Comparison of ENCODE assay signal across 17 cellular contexts in the genomic region with DNA sequence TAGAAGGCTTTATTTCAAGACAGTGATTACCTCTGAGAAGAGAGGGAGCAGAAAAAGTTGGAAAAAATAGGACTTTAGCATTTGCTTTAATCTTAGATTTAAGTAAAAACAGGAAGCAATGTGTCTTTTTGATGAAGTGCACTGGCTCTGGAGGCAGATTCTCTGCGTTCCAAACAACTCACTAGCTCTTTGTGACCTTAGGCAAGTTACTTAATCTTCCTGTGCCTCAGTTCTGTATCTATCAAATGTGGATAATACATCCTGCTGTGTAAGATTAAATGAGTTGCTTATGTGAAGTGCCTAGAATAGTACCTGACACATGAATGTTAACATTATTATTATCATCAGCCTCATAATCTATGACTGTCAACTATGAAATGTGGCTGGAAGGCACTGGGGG. TPM values are rescaled to one million over a fixed set of nuclear protein-coding genes. Genes with fewer than 3 reads are reported as not detected.
A peak's percentile ranks its signal among the peaks of the same experiment; 100 is the strongest.
DNase-seq lines count a peak whose midpoint lies in the region; ATAC-seq, FAIRE-seq and TF ChIP-seq lines count a peak whose summit lies in the region.
"Had no signal": no experiment of that assay in that cellular context is flagged by ENCODE, and none has a peak within 500 bp of the region (broad histone marks: within the 10 kb centered on the region; RNA-seq: fewer than 3 reads in every experiment).

No MANE protein-coding gene starts in this region.

- H2AFZ ChIP-seq in GM23248, result no peak overlapping the region
- H2AFZ ChIP-seq in endothelial cell of umbilical vein (ENCODE audit: low read depth, low read length), result no peak overlapping the region
- no peak overlapping the region for H2AFZ ChIP-seq in hepatocyte

- POLR2A ChIA-PET in BJ (lab: Charles Lee) (interaction anchor here (0.6 kb wide), 1 partner anchor 86 kb away, joined by 3 read pairs; no protein-coding TSS in a partner anchor), endothelial cell of umbilical vein (lab: Charles Lee) (no interaction called here)

- CTCF ChIA-PET in BJ (lab: Yijun Ruan, JAX), result interaction anchor here (1.0 kb wide), 1 partner anchor 16 kb away, joined by 3 read pairs; no protein-coding TSS in a partner anchor
- CTCF ChIA-PET in endothelial cell of umbilical vein (lab: Charles Lee), result interaction anchor here (0.9 to 2.0 kb wide), 3 partner anchors 71 to 259 kb away, joined by 3 to 6 read pairs (median 6); no protein-coding TSS in a partner anchor

- H3K4me1 Mint-ChIP-seq in mesothelial cell of epicardium, result peaks cover 28% of the 10 kb centered on the region

- no peaks in the 10 kb centered on the region for H3K9me1 ChIP-seq in endothelial cell of umbilical vein (replicated peaks; ENCODE audit: control insufficient read depth, extremely low read depth, insufficient read depth, low read length)

- peaks cover 27% of the 10 kb centered on the region for H3K36me3 Mint-ChIP-seq in mesothelial cell of epicardium

- H3K27ac ChIP-seq in GM23248 (0 out of 2 replicates have a peak overlapping the region, but pooled peaks have one; percentile 2), endothelial cell of umbilical vein (ENCODE audit: insufficient read depth, low read depth, low read length) (no peak overlapping the region), dorsolateral prefrontal cortex (no peak overlapping the region), hepatocyte (no peak overlapping the region)
- H3K27ac ChIP-seq: suprapubic skin had no signal

- H3K36me3 ChIP-seq in BJ (ENCODE audit: control insufficient read depth, insufficient read depth, low read length) (no peaks in the 10 kb centered on the region), GM23248 (ENCODE audit: low read depth) (peaks cover 11% of the 10 kb centered on the region; the same call in 1 of the 2 replicates), endothelial cell of umbilical vein (ENCODE audit: control insufficient read depth in 2 of 2, extremely low read depth in 1 of 2, insufficient read depth in 2 of 2, low read length in 2 of 2) (peaks cover 0 to 6% of the 10 kb centered on the region in 2 experiments), hepatocyte (replicated peaks; ENCODE audit: insufficient read depth, low read depth) (no peaks in the 10 kb centered on the region)

- peak; percentile 50 for DNase-seq in BJ (ENCODE audit: low read depth)
- DNase-seq in GM23248, result peak; percentile 10
- DNase-seq in endothelial cell of umbilical vein (ENCODE audit: low read depth, low spot score), result peak; percentile 73
- DNase-seq in mesothelial cell of epicardium (ENCODE audit: low spot score in 2 of 2, unreplicated experiment in 2 of 2), result no peak
- no peak for DNase-seq in dorsolateral prefrontal cortex
- no peak for DNase-seq in hepatocyte (ENCODE audit: low spot score)
- DNase-seq: activated CD4-positive, alpha-beta T cell treated with anti-CD3 and anti-CD28 coated beads, Interleukin-2, amount 50 U/mL, for 1 hour; activated gamma-delta T cell; COR-L47; KBM-7; NCI-H2029; NCI-H446; NK-92 treated with Interleukin-12 subunit alpha and Interleukin-12 subunit beta, amount 100 ng/mL, for 24 hours; retina; RPMI8226 had no signal

- H3K4me2 ChIP-seq in GM23248 (ENCODE audit: unreplicated experiment) (no peak overlapping the region), endothelial cell of umbilical vein (ENCODE audit: insufficient read depth, low read length) (no peak overlapping the region), hepatocyte (no peak overlapping the region)

- H3K9me3 ChIP-seq in GM23248 (ENCODE audit: low read depth) (no peaks in the 10 kb centered on the region), endothelial cell of umbilical vein (replicated peaks; ENCODE audit: control insufficient read depth, insufficient read depth, low read length) (no peaks in the 10 kb centered on the region), hepatocyte (ENCODE audit: low read depth) (no peaks in the 10 kb centered on the region)
- H3K9me3 ChIP-seq: suprapubic skin had no signal

- BruUV-seq in endothelial cell of umbilical vein (replicated peaks; lab: Mats Ljungman, UMichigan), result no TSS peak

- H3K27me3 ChIP-seq in BJ (ENCODE audit: control insufficient read depth, insufficient read depth, low read length) (no peaks in the 10 kb centered on the region), GM23248 (replicated peaks; ENCODE audit: insufficient read depth) (no peaks in the 10 kb centered on the region), endothelial cell of umbilical vein (ENCODE audit: control insufficient read depth in 2 of 2, insufficient read depth in 2 of 2, low read length in 2 of 2) (no peaks in the 10 kb centered on the region), dorsolateral prefrontal cortex (no peaks in the 10 kb centered on the region), hepatocyte (no peaks in the 10 kb centered on the region)
- H3K27me3 ChIP-seq: suprapubic skin had no signal

- TF ChIP-seq CTCF in BJ (IDR thresholded peaks at IDR 0.05; ENCODE audit: insufficient read depth, low read depth, low read length) (no peak), endothelial cell of umbilical vein (IDR thresholded peaks at IDR 0.05; ENCODE audit: extremely low read depth in 1 of 2, insufficient read depth in 1 of 2, low read depth in 1 of 2, low read length in 2 of 2) (no peak), mesothelial cell of epicardium (IDR thresholded peaks at IDR 0.05; ENCODE audit: unreplicated experiment) (no peak), dorsolateral prefrontal cortex (IDR thresholded peaks at IDR 0.05 in 54 of 56, conservative IDR thresholded peaks at IDR 0.05 in 2 of 56; ENCODE audit: low read depth in 1 of 56, partially characterized antibody in 56 of 56) (no peak), hepatocyte (IDR thresholded peaks at IDR 0.05; ENCODE audit: poor library complexity) (no peak)

- H3K9me3 Mint-ChIP-seq in mesothelial cell of epicardium, result no peaks in the 10 kb centered on the region

- dilution Hi-C loops in endothelial cell of umbilical vein (cut with MboI; ENCODE audit: extremely low pct_ligation_motif_present, low sequenced_read_pairs), result no loop called here

- H3K9ac ChIP-seq in GM23248 (no peak overlapping the region), endothelial cell of umbilical vein (replicated peaks; ENCODE audit: extremely low read depth, insufficient read depth, low read length) (no peak overlapping the region)

- no peaks in the 10 kb centered on the region for H3K27me3 Mint-ChIP-seq in mesothelial cell of epicardium (ENCODE audit: low read depth)

- no peak for ATAC-seq in GM18907 (IDR thresholded peaks at IDR 0.05; ENCODE audit: unreplicated experiment)

- intact Hi-C loops in endothelial cell of umbilical vein (cut with micrococcal nuclease) (loop anchor here (10.0 kb wide), 1 partner anchor 730 kb away; no protein-coding TSS in a partner anchor), dorsolateral prefrontal cortex (cut with DNase I) (no loop called here)

- H3K79me2 ChIP-seq in GM23248 (ENCODE audit: insufficient read depth) (no peaks in the 10 kb centered on the region), endothelial cell of umbilical vein (ENCODE audit: control insufficient read depth, insufficient read depth, low read length) (no peaks in the 10 kb centered on the region), hepatocyte (no peaks in the 10 kb centered on the region)

- H3K4me3 ChIP-seq in BJ (ENCODE audit: low read depth, low read length) (no peak overlapping the region), GM23248 (no peak overlapping the region), endothelial cell of umbilical vein (replicated peaks in 1 of 3; ENCODE audit: insufficient read depth in 1 of 3, low read depth in 1 of 3, low read length in 3 of 3) (no peak overlapping the region), dorsolateral prefrontal cortex (no peak overlapping the region), hepatocyte (no peak overlapping the region)
- H3K4me3 ChIP-seq: suprapubic skin had no signal

- H3K9me2 ChIP-seq in GM23248 (ENCODE audit: insufficient read depth), result no peaks in the 10 kb centered on the region
- H3K9me2 ChIP-seq in hepatocyte (replicated peaks; ENCODE audit: insufficient read depth), result no peaks in the 10 kb centered on the region

- H4K20me1 ChIP-seq in GM23248 (ENCODE audit: insufficient read depth) (no peaks in the 10 kb centered on the region), endothelial cell of umbilical vein (replicated peaks; ENCODE audit: control insufficient read depth, extremely low read depth, insufficient read depth, low read length) (no peaks in the 10 kb centered on the region), hepatocyte (ENCODE audit: insufficient read depth, poor library complexity, severe bottlenecking) (no peaks in the 10 kb centered on the region)

- no peak for TF ChIP-seq POLR2A in endothelial cell of umbilical vein (IDR thresholded peaks at IDR 0.05; ENCODE audit: low read depth, low read length)

- H3K27ac Mint-ChIP-seq in mesothelial cell of epicardium, result peak overlapping the region; percentile 7

- H3F3A ChIP-seq in GM23248 (ENCODE audit: insufficient read depth), result peaks cover 11% of the 10 kb centered on the region; the same call in 1 of the 2 replicates

- no peak for FAIRE-seq in endothelial cell of umbilical vein (lab: Jason Lieb, UNC)

- H3K4me1 ChIP-seq in GM23248 (ENCODE audit: insufficient read depth) (peaks cover 20% of the 10 kb centered on the region), endothelial cell of umbilical vein (ENCODE audit: control insufficient read depth, extremely low read depth, insufficient read depth, low read length) (no peaks in the 10 kb centered on the region), hepatocyte (ENCODE audit: insufficient read depth) (no peaks in the 10 kb centered on the region)
- H3K4me1 ChIP-seq: suprapubic skin had no signal

- WGBS in GM23248 (ENCODE audit: low coverage in 1 of 2, low lambda C conversion rate in 2 of 2, missing lambda C conversion rate in 2 of 2), 2 experiments, result 57 to 68% methylated on average over 1 of the region's 1 CpG
- WGBS in hepatocyte (ENCODE audit: low lambda C conversion rate, missing lambda C conversion rate), result 45% methylated on average over 1 of the region's 1 CpG

- H3K4me3 Mint-ChIP-seq in mesothelial cell of epicardium, result no peak overlapping the region

- in situ Hi-C loops in GM23248 (cut with MboI), result no loop called here

RNA-seq across cellular contexts. Expression of gene RPRD1A, which starts 42.3 kb away (rescaled TPM):
- polyA plus RNA-seq in BJ (2011; rRNA removed) (21.9 and 30.6 TPM in 2 replicates), GM23248 (2016; fragmentation: Nextera tagmentation; extraction: Ambion mirVana) (22.7 and 24.2 TPM in 2 replicates), endothelial cell of umbilical vein (11.7 and 13.5 TPM in 2 replicates), hepatocyte (23.3 and 23.7 TPM in 2 replicates)
- polyA minus RNA-seq in BJ (2011; rRNA and poly(A)+ RNA removed), result 18.6 and 19.0 TPM in 2 replicates
- total RNA-seq in GM23248 (2014; rRNA removed; shearing (Covaris generic)), result 39.7 and 45.8 TPM in 2 replicates
- total RNA-seq in endothelial cell of umbilical vein (47.4 and 50.7 TPM in 2 replicates), mesothelial cell of epicardium (66.0 to 68.2 TPM (median 67.0 TPM) in 3 replicates), dorsolateral prefrontal cortex (100 to 1,000 TPM in 85 of 120 experiments, 10 to 100 TPM in 35; 74.9 to 135 (median 105) TPM), hepatocyte (65.8 and 68.0 TPM in 2 replicates)
- polyA plus RNA-seq in endothelial cell of umbilical vein (2011; cell fraction: cytosol; rRNA removed), result 15.8 and 16.6 TPM in 2 replicates
- 45.0 and 74.5 TPM in 2 replicates for polyA plus RNA-seq in endothelial cell of umbilical vein (2011; cell fraction: nucleus; rRNA removed)
- polyA plus RNA-seq in endothelial cell of umbilical vein (2012), result 29.8 and 39.3 TPM in 2 replicates
- 26.8 and 30.2 TPM in 2 replicates for polyA minus RNA-seq in endothelial cell of umbilical vein
- 42.0 TPM for polyA minus RNA-seq in endothelial cell of umbilical vein (2011; cell fraction: cytosol; rRNA and poly(A)+ RNA removed)
- polyA minus RNA-seq in endothelial cell of umbilical vein (2011; cell fraction: nucleus; rRNA and poly(A)+ RNA removed), result 93.5 and 98.1 TPM in 2 replicates

Comparison
In these comparisons a context has a peak if more than half of its experiments do, and no peak if none do; other contexts are left out.
1. DNase-seq: peak in BJ (single experiment), GM23248 (single experiment) and endothelial cell of umbilical vein (single experiment); none in mesothelial cell of epicardium (0 of 2), dorsolateral prefrontal cortex (0 of 10) and hepatocyte (single experiment).